In the genomic region with DNA sequence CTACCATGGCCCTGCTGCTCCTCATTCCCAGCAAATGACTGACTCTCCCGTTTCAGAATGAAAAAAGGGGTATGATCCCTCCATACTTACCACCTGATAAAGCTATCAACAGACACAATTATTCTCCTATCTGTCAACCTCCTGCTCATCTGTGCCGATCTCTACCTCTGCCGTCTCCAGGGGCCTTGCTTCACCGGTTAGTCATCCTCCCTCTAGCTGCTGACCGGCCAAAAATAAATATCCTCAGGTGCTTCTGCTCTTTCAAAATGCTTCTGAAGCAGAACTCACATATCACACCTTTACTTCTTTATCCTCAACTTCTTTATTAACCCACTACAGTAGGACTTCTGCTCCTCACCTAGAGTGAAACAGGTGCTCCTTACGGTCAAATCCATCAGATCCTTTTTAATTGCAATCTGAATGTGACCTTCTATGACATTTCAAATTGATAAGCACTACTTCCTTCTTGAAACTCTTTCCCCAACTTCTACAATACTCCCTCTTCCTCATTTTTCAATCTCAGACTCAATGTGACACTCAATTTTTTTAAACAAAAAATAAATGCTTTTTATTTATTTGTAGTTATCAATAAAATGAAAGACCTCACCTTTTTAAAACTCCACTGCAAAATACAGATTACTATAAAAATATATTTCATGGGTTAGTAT, we compare ENCODE assay signal across 23 cellular contexts.
DNase-seq lines count a peak whose midpoint lies in the region; ATAC-seq, FAIRE-seq and TF ChIP-seq lines count a peak whose summit lies in the region.
"Had no signal": no experiment of that assay in that cellular context is flagged by ENCODE, and none has a peak within 500 bp of the region (broad histone marks: within the 10 kb centered on the region; RNA-seq: fewer than 3 reads in every experiment).

No MANE protein-coding gene starts in this region.

- peak overlapping the region in 2 of 3 donors; percentile 35 to 48 for H3K27ac Mint-ChIP-seq in CD4-positive, CD25-positive, alpha-beta regulatory T cell

- peak; percentile 15 for FAIRE-seq in GM18507 (lab: Jason Lieb, UNC)
- FAIRE-seq in frontal cortex (lab: Jason Lieb, UNC), result peak; percentile 63
- FAIRE-seq: endothelial cell of umbilical vein had no signal

- intact Hi-C loops in PC-9 (cut with micrococcal nuclease; ENCODE audit: unreplicated experiment), result no loop called here
- intact Hi-C loops in right cardiac atrium (cut with DNase I), result no loop called here

- no peak for TF ChIP-seq CTCF in PC-9 (conservative IDR thresholded peaks at IDR 0.05)
- TF ChIP-seq CTCF in SK-N-SH (IDR thresholded peaks at IDR 0.05), result no peak

- TF ChIP-seq EP300 in SK-N-SH (IDR thresholded peaks at IDR 0.05; ENCODE audit: borderline replicate concordance in 1 of 2, low read depth in 1 of 2, low read length in 1 of 2), result no peak

- no TSS peak for BruUV-seq in PC-9 (replicated peaks; lab: Mats Ljungman, UMichigan)

- peaks cover 0 to 9% (median 3%) of the 10 kb centered on the region in 4 donors for H3K4me1 Mint-ChIP-seq in CD4-positive, CD25-positive, alpha-beta regulatory T cell

- H2AFZ ChIP-seq in PC-9 (no peak overlapping the region), SK-N-SH (ENCODE audit: low read depth) (no peak overlapping the region)

- no peak overlapping the region for H3K4me3 Mint-ChIP-seq in CD4-positive, CD25-positive, alpha-beta regulatory T cell
- H3K4me3 Mint-ChIP-seq: CD8-positive, alpha-beta memory T cell had no signal

- no peak overlapping the region for H3K9ac ChIP-seq in SK-N-SH

- H3K9me3 ChIP-seq in CD4-positive, CD25-positive, alpha-beta regulatory T cell (ENCODE audit: control insufficient read depth in 2 of 2, low read length in 2 of 2), result no peaks in the 10 kb centered on the region
- H3K9me3 ChIP-seq in PC-9 (ENCODE audit: insufficient read depth, low read depth), result no peaks in the 10 kb centered on the region
- H3K9me3 ChIP-seq in SK-N-SH, result no peaks in the 10 kb centered on the region
- no peaks in the 10 kb centered on the region for H3K9me3 ChIP-seq in right cardiac atrium (ENCODE audit: control insufficient read depth, low read length)
- H3K9me3 ChIP-seq: psoas muscle, thyroid gland had no signal

- H3K27me3 Mint-ChIP-seq in CD4-positive, CD25-positive, alpha-beta regulatory T cell, result no peaks in the 10 kb centered on the region

- H3K4me3 ChIP-seq in CD4-positive, CD25-positive, alpha-beta regulatory T cell (ENCODE audit: low read depth, low read length), result no peak overlapping the region
- H3K4me3 ChIP-seq in PC-9, result no peak overlapping the region
- H3K4me3 ChIP-seq in SK-N-SH (ENCODE audit: low read depth in 2 of 2, low read length in 1 of 2), result no peak overlapping the region
- H3K4me3 ChIP-seq in right cardiac atrium (ENCODE audit: low read length), result no peak overlapping the region
- H3K4me3 ChIP-seq: psoas muscle, thyroid gland had no signal

- H3F3A ChIP-seq in PC-9 (ENCODE audit: insufficient read depth, low read depth), result peaks cover 24% of the 10 kb centered on the region
- peaks cover 15% of the 10 kb centered on the region for H3F3A ChIP-seq in SK-N-SH (replicated peaks; ENCODE audit: insufficient read depth)

- POLR2A ChIA-PET in PC-9 (lab: Charles Lee; ENCODE audit: unreplicated experiment) (no interaction called here), SK-N-SH (lab: Yijun Ruan, JAX) (no interaction called here)

- CTCF ChIA-PET in PC-9 (lab: Charles Lee), result no interaction called here
- CTCF ChIA-PET in SK-N-SH (lab: Yijun Ruan, JAX), result interaction anchor here (1.1 to 1.3 kb wide), 2 partner anchors 13 to 14 kb away, joined by 3 read pairs; no protein-coding TSS in a partner anchor

- no peak for TF ChIP-seq RAD21 in SK-N-SH (IDR thresholded peaks at IDR 0.05; ENCODE audit: low read length)

- no peak overlapping the region for H3K27ac ChIP-seq in CD4-positive, CD25-positive, alpha-beta regulatory T cell (ENCODE audit: insufficient read depth, low read length, poor library complexity, severe bottlenecking)
- H3K27ac ChIP-seq in PC-9 (peak overlapping the region; percentile 8; the same call in 1 of the 2 replicates), SK-N-SH (ENCODE audit: low read depth in 2 of 2, low read length in 1 of 2) (no peak overlapping the region), right cardiac atrium (ENCODE audit: low read length) (no peak overlapping the region)
- H3K27ac ChIP-seq: psoas muscle, thyroid gland had no signal

- peak in 1 of 2 donors; percentile 37 for ATAC-seq in CD4-positive, CD25-positive, alpha-beta regulatory T cell (ENCODE audit: low read depth in 2 of 2)
- no peak for ATAC-seq in right cardiac atrium
- ATAC-seq: stimulated activated naive CD8-positive, alpha-beta T cell treated with anti-CD3 and anti-CD28 coated beads, Interleukin-15, Interleukin-2, amounts not matched to agents 100 U/mL and 50 U/mL, for 24 hours had no signal

- 0 out of 2 replicates have a peak overlapping the region, but pooled peaks have one; percentile 7 for H3K4me2 ChIP-seq in PC-9
- H3K4me2 ChIP-seq in SK-N-SH, result no peak overlapping the region

- H3K36me3 ChIP-seq in CD4-positive, CD25-positive, alpha-beta regulatory T cell (ENCODE audit: control insufficient read depth, insufficient read depth, low read length), result peaks cover 16% of the 10 kb centered on the region
- H3K36me3 ChIP-seq in PC-9 (ENCODE audit: low read depth) (peaks cover 11% of the 10 kb centered on the region; the same call in 1 of the 2 replicates), SK-N-SH (replicated peaks in 1 of 2; ENCODE audit: control insufficient read depth in 1 of 2, insufficient read depth in 2 of 2, low read length in 1 of 2) (peaks cover 18 to 28% of the 10 kb centered on the region in 2 experiments)
- H3K36me3 ChIP-seq: thyroid gland had no signal

- no peaks in the 10 kb centered on the region for H3K4me1 ChIP-seq in CD4-positive, CD25-positive, alpha-beta regulatory T cell (ENCODE audit: control insufficient read depth, insufficient read depth, low read length, poor library complexity, severe bottlenecking)
- peaks cover 13% of the 10 kb centered on the region for H3K4me1 ChIP-seq in PC-9 (replicated peaks; ENCODE audit: insufficient read depth)
- no peaks in the 10 kb centered on the region for H3K4me1 ChIP-seq in SK-N-SH (ENCODE audit: control insufficient read depth in 1 of 2, insufficient read depth in 2 of 2, low read depth in 1 of 2, low read length in 1 of 2)
- H3K4me1 ChIP-seq in right cardiac atrium (ENCODE audit: control insufficient read depth, insufficient read depth, low read length), result no peaks in the 10 kb centered on the region
- H3K4me1 ChIP-seq: psoas muscle, thyroid gland had no signal

- H4K20me1 ChIP-seq in PC-9 (ENCODE audit: insufficient read depth) (peaks cover 6% of the 10 kb centered on the region), SK-N-SH (ENCODE audit: insufficient read depth) (no peaks in the 10 kb centered on the region)

- H3K79me2 ChIP-seq in PC-9 (ENCODE audit: low read depth), result no peaks in the 10 kb centered on the region
- no peaks in the 10 kb centered on the region for H3K79me2 ChIP-seq in SK-N-SH (ENCODE audit: insufficient read depth)

- H3K27me3 ChIP-seq in CD4-positive, CD25-positive, alpha-beta regulatory T cell (ENCODE audit: control insufficient read depth, insufficient read depth, low read length), result no peaks in the 10 kb centered on the region
- no peaks in the 10 kb centered on the region for H3K27me3 ChIP-seq in PC-9 (ENCODE audit: insufficient read depth, low read depth)
- no peaks in the 10 kb centered on the region for H3K27me3 ChIP-seq in SK-N-SH (ENCODE audit: insufficient read depth)
- no peaks in the 10 kb centered on the region for H3K27me3 ChIP-seq in right cardiac atrium (ENCODE audit: control insufficient read depth, insufficient read depth)
- H3K27me3 ChIP-seq: thyroid gland had no signal

- 92% methylated on average over 6 of the region's 6 CpGs for WGBS in SK-N-SH (ENCODE audit: low lambda C conversion rate)
- 83% methylated on average over 6 of the region's 6 CpGs for WGBS in right cardiac atrium

- H3K9me2 ChIP-seq in PC-9 (ENCODE audit: insufficient read depth) (no peaks in the 10 kb centered on the region), SK-N-SH (no peaks in the 10 kb centered on the region)

- H3K9me3 Mint-ChIP-seq in CD4-positive, CD25-positive, alpha-beta regulatory T cell, result no peaks in the 10 kb centered on the region
- H3K9me3 Mint-ChIP-seq: CD8-positive, alpha-beta memory T cell had no signal

- H3K36me3 Mint-ChIP-seq in CD4-positive, CD25-positive, alpha-beta regulatory T cell, result peaks cover 18% of the 10 kb centered on the region

- DNase-seq in CD4-positive, CD25-positive, alpha-beta regulatory T cell, result no peak
- DNase-seq in GM18507 (ENCODE audit: extremely low spot score, insufficient read length, low read depth) (no peak), PC-9 (no peak), frontal cortex (ENCODE audit: low spot score in 2 of 2) (no peak), SK-N-SH (no peak), ureter (ENCODE audit: low spot score) (no peak), right cardiac atrium (no peak), D341Med (ENCODE audit: low spot score) (no peak)
- DNase-seq: activated CD4-positive, alpha-beta T cell treated with anti-CD3 and anti-CD28 coated beads for 48 hours; activated CD8-positive, alpha-beta memory T cell treated with anti-CD3 and anti-CD28 coated beads, Interleukin-2, amount 50 U/mL, for 48 hours; activated gamma-delta T cell; CD8-positive, alpha-beta memory T cell; hypothalamus; MM.1S; NCI-H2029; NCI-H345; psoas muscle; RPMI8226; stimulated activated CD4-positive, alpha-beta T cell treated with anti-CD3 and anti-CD28 coated beads, Interleukin-2, amount 100 ng/mL, for 24 hours; stimulated activated naive CD8-positive, alpha-beta T cell treated with anti-CD3 and anti-CD28 coated beads, Interleukin-15, Interleukin-2, amounts not matched to agents 100 U/mL and 50 U/mL, for 24 hours; SW 1271; thyroid gland had no signal

TF ChIP-seq in SK-N-SH, 30 proteins besides CTCF, POLR2A, EP300 and RAD21 (continues in another document):
- no peak for TF ChIP-seq EZH2phosphoT487 (IDR thresholded peaks at IDR 0.05; ENCODE audit: borderline replicate concordance, low read depth)
- no peak for TF ChIP-seq TAF1 (IDR thresholded peaks at IDR 0.05; ENCODE audit: borderline replicate concordance, low read depth, low read length)
- no peak for TF ChIP-seq NRF1 (IDR thresholded peaks at IDR 0.05; ENCODE audit: low read depth, low read length)
- TF ChIP-seq, protein P1, sequence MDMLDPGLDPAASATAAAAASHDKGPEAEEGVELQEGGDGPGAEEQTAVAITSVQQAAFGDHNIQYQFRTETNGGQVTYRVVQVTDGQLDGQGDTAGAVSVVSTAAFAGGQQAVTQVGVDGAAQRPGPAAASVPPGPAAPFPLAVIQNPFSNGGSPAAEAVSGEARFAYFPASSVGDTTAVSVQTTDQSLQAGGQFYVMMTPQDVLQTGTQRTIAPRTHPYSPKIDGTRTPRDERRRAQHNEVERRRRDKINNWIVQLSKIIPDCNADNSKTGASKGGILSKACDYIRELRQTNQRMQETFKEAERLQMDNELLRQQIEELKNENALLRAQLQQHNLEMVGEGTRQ (IDR thresholded peaks at IDR 0.05; ENCODE audit: borderline replicate concordance, low read depth, low read length), result no peak
